8 cellular contexts compared by ENCODE assay signal in genomic region chr4:41933997-41934812, GRCh38. TPM values are rescaled to one million over a fixed set of nuclear protein-coding genes. Genes with fewer than 3 reads are reported as not detected.
DNase-seq lines count a peak whose midpoint lies in the region; ATAC-seq and TF ChIP-seq lines count a peak whose summit lies in the region.

No MANE protein-coding gene starts in this region.

- H3K27ac ChIP-seq in CD8-positive, alpha-beta T cell (ENCODE audit: low read depth, low read length), result no peak overlapping the region
- H3K27ac ChIP-seq in mammary epithelial cell (ENCODE audit: insufficient read depth, low read depth, low read length), result no peak overlapping the region

- H3K27ac Mint-ChIP-seq in CD8-positive, alpha-beta T cell, result peak overlapping the region; percentile 92
- peak overlapping the region; percentile 77 to 97 (median 94) for H3K27ac Mint-ChIP-seq in naive thymus-derived CD8-positive, alpha-beta T cell

- no peaks in the 10 kb centered on the region for H4K20me1 ChIP-seq in mammary epithelial cell (ENCODE audit: insufficient read depth, low read length)

- H3K9me3 Mint-ChIP-seq in CD8-positive, alpha-beta T cell, result no peaks in the 10 kb centered on the region
- no peaks in the 10 kb centered on the region for H3K9me3 Mint-ChIP-seq in naive thymus-derived CD8-positive, alpha-beta T cell

- H3K4me3 ChIP-seq in CD8-positive, alpha-beta T cell (ENCODE audit: low read depth, low read length), result peak overlapping the region; percentile 87
- H3K4me3 ChIP-seq in mammary epithelial cell (replicated peaks in 1 of 3; ENCODE audit: insufficient read depth in 1 of 3, low read depth in 2 of 3, low read length in 3 of 3), result peak overlapping the region in 1 of 3 experiments; percentile 71

- H3K4me2 ChIP-seq in mammary epithelial cell (ENCODE audit: insufficient read depth, low read depth, low read length), result no peak overlapping the region

- no peaks in the 10 kb centered on the region for H3K27me3 Mint-ChIP-seq in CD8-positive, alpha-beta T cell (ENCODE audit: low read depth)
- no peaks in the 10 kb centered on the region for H3K27me3 Mint-ChIP-seq in naive thymus-derived CD8-positive, alpha-beta T cell

- CTCF ChIA-PET in CD8-positive, alpha-beta T cell (lab: Charles Lee), result interaction anchor here (0.8 to 1.1 kb wide), 3 partner anchors 10 to 56 kb away, joined by 3 to 4 read pairs (median 3); partner anchors contain the start of gene SLC30A9
- CTCF ChIA-PET in mammary epithelial cell (lab: Charles Lee; ENCODE audit: low non-redundant PET), result no interaction called here

- H3K36me3 Mint-ChIP-seq in CD8-positive, alpha-beta T cell, result peaks cover 23% of the 10 kb centered on the region
- peaks cover 0 to 17% (median 3%) of the 10 kb centered on the region in 3 donors for H3K36me3 Mint-ChIP-seq in naive thymus-derived CD8-positive, alpha-beta T cell

- 94% methylated on average over 17 of the region's 17 CpGs for WGBS in mammary epithelial cell (ENCODE audit: low coverage, missing lambda C conversion rate)

- ATAC-seq in CD8-positive, alpha-beta T cell, result no peak
- no peak for ATAC-seq in naive thymus-derived CD8-positive, alpha-beta T cell
- ATAC-seq in GM18873 (IDR thresholded peaks at IDR 0.05; ENCODE audit: low FRiP score, unreplicated experiment), result no peak

- dilution Hi-C loops in mammary epithelial cell (cut with HindIII; ENCODE audit: low sequenced_read_pairs), result no loop called here

- in situ Hi-C loops in mammary epithelial cell (cut with MboI; ENCODE audit: low sequenced_read_pairs in 2 of 2), result no loop called here

- H3K4me3 Mint-ChIP-seq in CD8-positive, alpha-beta T cell, result peak overlapping the region; percentile 95
- H3K4me3 Mint-ChIP-seq in naive thymus-derived CD8-positive, alpha-beta T cell, result peak overlapping the region; percentile 93 to 99 (median 96)

- no TSS peak for BruUV-seq in mammary epithelial cell (replicated peaks; lab: Mats Ljungman, UMichigan)

- POLR2A ChIA-PET in CD8-positive, alpha-beta T cell (lab: Charles Lee), result no interaction called here
- POLR2A ChIA-PET in naive thymus-derived CD8-positive, alpha-beta T cell (lab: Charles Lee), result interaction anchor here (1.4 kb wide), 1 partner anchor 56 kb away, joined by 6 read pairs; the partner anchor contains the start of gene SLC30A9

- no peak overlapping the region for H3K9ac ChIP-seq in mammary epithelial cell (ENCODE audit: insufficient read depth, low read length)

- H3K4me1 ChIP-seq in CD8-positive, alpha-beta T cell (ENCODE audit: insufficient read depth, low read length), result peaks cover 34% of the 10 kb centered on the region
- peaks cover 25% of the 10 kb centered on the region for H3K4me1 ChIP-seq in mammary epithelial cell (ENCODE audit: insufficient read depth, low read length)

- H2AFZ ChIP-seq in mammary epithelial cell (ENCODE audit: low read depth, low read length), result peak overlapping the region; percentile 87

- no peak for DNase-seq in CD8-positive, alpha-beta T cell
- DNase-seq in NCI-H1436 treated with DMSO at 0.1 percent for 48 hours (lab: John Stamatoyannopoulos, UW), result peak; percentile 20
- DNase-seq in mammary epithelial cell, result no peak
- DNase-seq in naive thymus-derived CD8-positive, alpha-beta T cell, result peak in 1 of 10 donors; percentile 3
- DNase-seq in cerebellar nuclear complex (lab: John Stamatoyannopoulos, UW), result no peak
- no peak for DNase-seq in GM03348 (ENCODE audit: low spot score)
- no peak for DNase-seq in nucleus accumbens (lab: John Stamatoyannopoulos, UW)

- peaks cover 45% of the 10 kb centered on the region for H3K4me1 Mint-ChIP-seq in CD8-positive, alpha-beta T cell (ENCODE audit: low read depth)
- peaks cover 22 to 53% (median 46%) of the 10 kb centered on the region in 4 donors for H3K4me1 Mint-ChIP-seq in naive thymus-derived CD8-positive, alpha-beta T cell

- H3K36me3 ChIP-seq in CD8-positive, alpha-beta T cell (ENCODE audit: insufficient read depth, low read length), result peaks cover 3% of the 10 kb centered on the region
- H3K36me3 ChIP-seq in mammary epithelial cell (ENCODE audit: insufficient read depth, low read length), result no peaks in the 10 kb centered on the region

- H3K79me2 ChIP-seq in mammary epithelial cell (ENCODE audit: insufficient read depth, low read length), result peaks cover 39% of the 10 kb centered on the region

- no peaks in the 10 kb centered on the region for H3K9me3 ChIP-seq in CD8-positive, alpha-beta T cell (ENCODE audit: low read length)
- no peaks in the 10 kb centered on the region for H3K9me3 ChIP-seq in mammary epithelial cell (replicated peaks; ENCODE audit: insufficient read depth, low read length)

- TF ChIP-seq CTCF in CD8-positive, alpha-beta T cell (IDR thresholded peaks at IDR 0.05), result no peak
- TF ChIP-seq CTCF in mammary epithelial cell (conservative IDR thresholded peaks at IDR 0.05 in 1 of 2, IDR thresholded peaks at IDR 0.05 in 1 of 2; ENCODE audit: extremely low read depth in 1 of 2, insufficient read depth in 1 of 2, low read depth in 1 of 2, low read length in 2 of 2), result no peak

- intact Hi-C loops in CD8-positive, alpha-beta T cell (cut with DNase I, micrococcal nuclease), result loop anchor here in 1 of 2 experiments (10.0 kb wide), 1 partner anchor 1959 kb away; the partner anchor contains the start of gene PDS5A
- intact Hi-C loops in mammary epithelial cell (cut with micrococcal nuclease), result no loop called here

- no peaks in the 10 kb centered on the region for H3K27me3 ChIP-seq in CD8-positive, alpha-beta T cell (ENCODE audit: insufficient read depth, low read length)
- no peaks in the 10 kb centered on the region for H3K27me3 ChIP-seq in mammary epithelial cell (ENCODE audit: insufficient read depth, low read length)

RNA-seq across cellular contexts. Expression of gene TMEM33, which starts 1.0 kb away (rescaled TPM):
- total RNA-seq in CD8-positive, alpha-beta T cell, result 10 to 100 TPM; 23.2 to 24.6 TPM
- total RNA-seq in mammary epithelial cell, result 100 to 1,000 TPM in 1 of 2 donors, 10 to 100 TPM in 1; 86.2 to 101 TPM
- polyA plus RNA-seq in mammary epithelial cell, result 65.2 TPM
- polyA minus RNA-seq in mammary epithelial cell, result 347 TPM
- 10 to 100 TPM; 35.4 to 40.1 TPM for total RNA-seq in naive thymus-derived CD8-positive, alpha-beta T cell
- 10 to 100 TPM in 2 of 3 donors, 1 to 10 TPM in 1; 9.8 to 16.6 (median 15.2) TPM for polyA plus RNA-seq in naive thymus-derived CD8-positive, alpha-beta T cell

RNA-seq across cellular contexts. Expression of gene DCAF4L1, which starts 47.4 kb away (rescaled TPM):
- total RNA-seq in CD8-positive, alpha-beta T cell, result under 1 TPM in 1 of 2 experiments, not detected in 1; 0.05 TPM
- under 1 TPM; 0.17 to 0.24 TPM for total RNA-seq in mammary epithelial cell
- 0.07 TPM for polyA plus RNA-seq in mammary epithelial cell
- not detected for polyA minus RNA-seq in mammary epithelial cell
- under 1 TPM; 0.55 to 0.78 TPM for total RNA-seq in naive thymus-derived CD8-positive, alpha-beta T cell
- polyA plus RNA-seq in naive thymus-derived CD8-positive, alpha-beta T cell, result under 1 TPM in 1 of 3 donors, not detected in 2; 0.06 TPM

RNA-seq across cellular contexts. Expression of gene SLC30A9, which starts 56.1 kb away (rescaled TPM):
- 10 to 100 TPM; 16.3 to 18.7 TPM for total RNA-seq in CD8-positive, alpha-beta T cell
- total RNA-seq in mammary epithelial cell, result 10 to 100 TPM; 60.9 to 61.2 TPM
- polyA plus RNA-seq in mammary epithelial cell, result 36.9 TPM
- polyA minus RNA-seq in mammary epithelial cell, result 37.5 TPM
- total RNA-seq in naive thymus-derived CD8-positive, alpha-beta T cell, result 10 to 100 TPM; 29.3 to 32.2 TPM
- polyA plus RNA-seq in naive thymus-derived CD8-positive, alpha-beta T cell, result 10 to 100 TPM; 38.1 to 40.9 (median 38.9) TPM
